In genomic region chr18:22504665-22505064, GRCh38 we compare ENCODE assay signal across 15 cellular contexts.
DNase-seq lines count a peak whose midpoint lies in the region; ATAC-seq, FAIRE-seq and TF ChIP-seq lines count a peak whose summit lies in the region.
"Had no signal": no experiment of that assay in that cellular context is flagged by ENCODE, and none has a peak within 500 bp of the region (broad histone marks: within the 10 kb centered on the region; RNA-seq: fewer than 3 reads in every experiment).

No MANE protein-coding gene starts in this region.

- H3K4me3 ChIP-seq in adipocyte (ENCODE audit: low read length) (no peak overlapping the region), stomach (no peak overlapping the region)
- H3K4me3 ChIP-seq: neural progenitor cell, skin epidermis had no signal

- no peaks in the 10 kb centered on the region for H3K27me3 ChIP-seq in adipocyte (replicated peaks; ENCODE audit: control insufficient read depth, insufficient read depth, low read length)
- H3K27me3 ChIP-seq in stomach: no peaks in the 10 kb centered on the region
- H3K27me3 ChIP-seq: neural progenitor cell had no signal

- intact Hi-C loops in left ventricle myocardium superior (cut with micrococcal nuclease) (no loop called here), stomach (cut with DNase I; ENCODE audit: low total_unique reads) (no loop called here)

- H3K36me3 ChIP-seq in adipocyte (ENCODE audit: control insufficient read depth, insufficient read depth, low read length, severe bottlenecking) (no peaks in the 10 kb centered on the region), stomach (no peaks in the 10 kb centered on the region)
- H3K36me3 ChIP-seq: neural progenitor cell had no signal

- TF ChIP-seq CTCF in stomach (IDR thresholded peaks at IDR 0.05): no peak

- TF ChIP-seq EP300 in stomach (IDR thresholded peaks at IDR 0.05): no peak

- H3K9ac ChIP-seq in adipocyte (ENCODE audit: low read length): peak overlapping the region; percentile 6
- H3K9ac ChIP-seq: neural progenitor cell had no signal

- WGBS in stomach, 5 donors: 55 to 74% (median 59%) methylated on average over 3 of the region's 3 CpGs

- TF ChIP-seq POLR2A in H54 (IDR thresholded peaks at IDR 0.05; ENCODE audit: low read depth, low read length) (no peak), stomach (IDR thresholded peaks at IDR 0.05) (no peak)

- FAIRE-seq in H54 (lab: Jason Lieb, UNC): peak; percentile 85

- DNase-seq in H54 (ENCODE audit: insufficient read length, low spot score) (peak; percentile 20), adipocyte (ENCODE audit: low read depth) (peak; percentile 33), left ventricle myocardium superior (no peak), stomach (no peak), NAMALWA (ENCODE audit: low spot score) (no peak), RPMI8226 (no peak), NCI-H2227 (lab: John Stamatoyannopoulos, UW; ENCODE audit: unreplicated experiment) (no peak), NCI-H2171 (lab: John Stamatoyannopoulos, UW) (no peak)
- DNase-seq: activated CD4-positive, alpha-beta T cell treated with anti-CD3 and anti-CD28 coated beads for 48 hours; activated T-cell treated with anti-CD3 and anti-CD28 coated beads, Interleukin-2, amount 50 U/mL, for 48 hours; CD8-positive, alpha-beta T cell; NCI-H1092 treated with DMSO at 0.1 percent for 48 hours; NCI-H2227 treated with DMSO at 0.1 percent for 48 hours had no signal

- H3K27ac ChIP-seq in stomach: peak overlapping the region in 3 of 5 donors; percentile 9 to 56 (median 45)
- H3K27ac ChIP-seq: neural progenitor cell, skin epidermis had no signal

- ATAC-seq in left ventricle myocardium superior: peak; percentile 19
- ATAC-seq: CD8-positive, alpha-beta T cell had no signal

- H3K9me3 ChIP-seq in adipocyte (ENCODE audit: control insufficient read depth, low read length) (no peaks in the 10 kb centered on the region), stomach (no peaks in the 10 kb centered on the region)

- H3K4me1 ChIP-seq in adipocyte (ENCODE audit: control insufficient read depth, insufficient read depth, low read length) (peaks cover 25% of the 10 kb centered on the region), stomach (peaks cover 0 to 11% (median 3%) of the 10 kb centered on the region in 4 donors)
- H3K4me1 ChIP-seq: neural progenitor cell had no signal

Comparison
In these comparisons a context has a peak if more than half of its experiments do, and no peak if none do; other contexts are left out.
1. DNase-seq: peak in H54 (single experiment) and adipocyte (single experiment); none in left ventricle myocardium superior (single experiment), stomach (single experiment), NAMALWA (single experiment), RPMI8226 (single experiment), NCI-H2227 (single experiment) and NCI-H2171 (single experiment).